In the genomic region with DNA sequence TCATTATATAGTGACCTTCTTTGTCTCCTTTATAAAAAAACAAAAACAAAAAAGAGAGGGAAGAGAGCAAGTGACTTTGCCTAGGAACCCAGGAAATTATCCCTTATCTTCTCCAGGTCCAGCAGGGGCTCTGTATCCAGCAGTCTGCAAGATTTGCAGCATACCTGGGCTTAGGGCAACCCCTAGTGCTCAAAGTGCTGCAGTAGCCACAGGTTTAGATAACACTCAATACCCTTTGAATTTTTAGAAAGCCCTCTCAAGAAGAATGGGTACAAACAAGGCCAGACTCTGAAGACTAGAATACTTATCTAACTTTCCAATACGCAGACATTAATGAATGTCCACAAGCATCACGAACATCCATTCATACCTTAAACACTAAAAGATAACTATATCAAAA, we compare ENCODE assay signal across 13 cellular contexts. TPM values are rescaled to one million over a fixed set of nuclear protein-coding genes. Genes with fewer than 3 reads are reported as not detected.
DNase-seq lines count a peak whose midpoint lies in the region; ATAC-seq and TF ChIP-seq lines count a peak whose summit lies in the region.
"Had no signal": no experiment of that assay in that cellular context is flagged by ENCODE, and none has a peak within 500 bp of the region (broad histone marks: within the 10 kb centered on the region; RNA-seq: fewer than 3 reads in every experiment).

No MANE protein-coding gene starts in this region.

- H3K4me3 ChIP-seq in H7 (ENCODE audit: insufficient read depth, low read depth, low read length) (no peak overlapping the region), fibroblast of mammary gland (ENCODE audit: control insufficient read depth, low read depth, low read length) (no peak overlapping the region)
- H3K4me3 ChIP-seq: coronary artery, heart right ventricle, Peyer's patch, psoas muscle had no signal

- intact Hi-C loops in posterior vena cava (cut with DNase I) = no loop called here

- no peaks in the 10 kb centered on the region for H3K36me3 Mint-ChIP-seq in T-helper 17 cell (ENCODE audit: low read depth)

- H3K4me1 Mint-ChIP-seq in T-helper 17 cell = no peaks in the 10 kb centered on the region

- no peak overlapping the region for H3K27ac Mint-ChIP-seq in T-helper 17 cell

- no peaks in the 10 kb centered on the region for H3K9me3 ChIP-seq in T-helper 17 cell (ENCODE audit: control insufficient read depth, low read length, poor library complexity, severe bottlenecking)

- CTCF ChIA-PET in RWPE1 (lab: Yijun Ruan, JAX) = no interaction called here

- ATAC-seq in HG02571 (IDR thresholded peaks at IDR 0.05; ENCODE audit: unreplicated experiment) (no peak), T-helper 17 cell (no peak)
- ATAC-seq: heart right ventricle, psoas muscle had no signal

- H3K27ac ChIP-seq in RWPE1 = no peak overlapping the region
- H3K27ac ChIP-seq: coronary artery, heart right ventricle, Peyer's patch, psoas muscle had no signal

- no peak; the same call in 1 of the 2 replicates for TF ChIP-seq CTCF in RWPE1 (conservative IDR thresholded peaks at IDR 0.05; ENCODE audit: low read depth)
- peak; percentile 24 for TF ChIP-seq CTCF in fibroblast of mammary gland (conservative IDR thresholded peaks at IDR 0.05; ENCODE audit: control insufficient read depth, insufficient read depth, low read depth, low read length)

- no peaks in the 10 kb centered on the region for H3K36me3 ChIP-seq in H7 (replicated peaks; ENCODE audit: control insufficient read depth, insufficient read depth, low read length)
- H3K36me3 ChIP-seq: heart right ventricle, Peyer's patch had no signal

- POLR2A ChIA-PET in RWPE1 (lab: Yijun Ruan, JAX; ENCODE audit: low non-redundant PET) = no interaction called here

- DNase-seq in COR-L47 (lab: John Stamatoyannopoulos, UW) (peak; percentile 45), H7 (peak; percentile 25), RWPE1 (ENCODE audit: low spot score) (peak; percentile 37), fibroblast of mammary gland (ENCODE audit: low read depth) (peak; percentile 28), AG08396 (ENCODE audit: low spot score) (no peak), posterior vena cava (ENCODE audit: low spot score) (no peak), T-helper 17 cell (no peak)
- DNase-seq: heart right ventricle, NCI-H1436 treated with DMSO at 0.1 percent for 48 hours, Peyer's patch, psoas muscle had no signal

- H3K27me3 ChIP-seq in H7 (ENCODE audit: control insufficient read depth, insufficient read depth, low read length) = no peaks in the 10 kb centered on the region
- H3K27me3 ChIP-seq: Peyer's patch had no signal

- H3K4me3 Mint-ChIP-seq in T-helper 17 cell = no peak overlapping the region

- no peaks in the 10 kb centered on the region for H3K27me3 Mint-ChIP-seq in T-helper 17 cell

RNA-seq across cellular contexts. Expression of gene CCNA1, which starts 43.2 kb away (rescaled TPM):
- total RNA-seq in H7 (2014; rRNA removed; shearing (Covaris generic)) = 0.97 and 3.4 TPM in 2 replicates
- under 1 TPM; 0.23 to 0.33 TPM for total RNA-seq in posterior vena cava
- total RNA-seq in T-helper 17 cell = not detected

Comparison
In these comparisons a context has a peak if more than half of its experiments do, and no peak if none do; other contexts are left out.
1. DNase-seq: peak in COR-L47 (single experiment), H7 (single experiment), RWPE1 (single experiment) and fibroblast of mammary gland (single experiment); none in AG08396 (single experiment), posterior vena cava (single experiment) and T-helper 17 cell (0 of 3).